In genomic region chr4:135354876-135355275, GRCh38 we compare ENCODE assay signal across 19 cellular contexts.
"Had no signal": no experiment of that assay in that cellular context is flagged by ENCODE, and none has a peak within 500 bp of the region (broad histone marks: within the 10 kb centered on the region; RNA-seq: fewer than 3 reads in every experiment).

No MANE protein-coding gene starts in this region.

- H3K9me3 ChIP-seq: gastrocnemius medialis, prostate gland, suprapubic skin, transverse colon had no signal

- FAIRE-seq: bronchial epithelial cell, TTC549 had no signal

- H3K36me3 ChIP-seq: gastrocnemius medialis, heart left ventricle, prostate gland, suprapubic skin, transverse colon had no signal

- H3K4me1 Mint-ChIP-seq: activated naive CD8-positive, alpha-beta T cell treated with anti-CD3 and anti-CD28 coated beads for 36 hours; memory B cell; stimulated activated naive CD8-positive, alpha-beta T cell treated with anti-CD3 and anti-CD28 coated beads, Interleukin-15, amount 100 ng/mL, for 72 hours had no signal

- H3K4me3 ChIP-seq: gastrocnemius medialis, heart left ventricle, prostate gland, suprapubic skin, transverse colon had no signal

- H3K9me3 Mint-ChIP-seq: activated naive CD8-positive, alpha-beta T cell treated with anti-CD3 and anti-CD28 coated beads for 36 hours; activated T-helper 1 cell treated with anti-CD3 and anti-CD28 coated beads, Interleukin-12 subunit alpha, Interleukin-12 subunit beta, Interleukin-2, Interleukin-4 antibody, amounts not matched to agents 30 ng/mL and 10 ng/mL and 1 ng/mL, durations not matched to agents 14 hours and 24 hours and 36 hours; T-helper 2 cell treated with Interferon-gamma antibody and Interleukin-4, amounts not matched to agents 5 μg/mL and 100 μg/mL, for 36 hours had no signal

- H3K36me3 Mint-ChIP-seq: activated naive CD8-positive, alpha-beta T cell treated with anti-CD3 and anti-CD28 coated beads for 36 hours; memory B cell had no signal

- H3K27me3 Mint-ChIP-seq: activated naive CD8-positive, alpha-beta T cell treated with anti-CD3 and anti-CD28 coated beads for 36 hours; memory B cell; stimulated activated naive CD8-positive, alpha-beta T cell treated with anti-CD3 and anti-CD28 coated beads, Interleukin-15, amount 100 ng/mL, for 72 hours had no signal

- H3K4me3 Mint-ChIP-seq: activated naive CD8-positive, alpha-beta T cell treated with anti-CD3 and anti-CD28 coated beads for 36 hours; activated T-helper 1 cell treated with anti-CD3 and anti-CD28 coated beads, Interleukin-12 subunit alpha, Interleukin-12 subunit beta, Interleukin-2, Interleukin-4 antibody, amounts not matched to agents 30 ng/mL and 10 ng/mL and 1 ng/mL, durations not matched to agents 14 hours and 24 hours and 36 hours; memory B cell; stimulated activated naive CD8-positive, alpha-beta T cell treated with anti-CD3 and anti-CD28 coated beads, Interleukin-15, amount 100 ng/mL, for 72 hours; T-helper 2 cell treated with Interferon-gamma antibody and Interleukin-4, amounts not matched to agents 5 μg/mL and 100 μg/mL, for 36 hours had no signal

- H3K27me3 ChIP-seq: gastrocnemius medialis, heart left ventricle, suprapubic skin, transverse colon had no signal

- ATAC-seq: gastrocnemius medialis; heart left ventricle; left ventricle myocardium superior; right cardiac atrium; stimulated activated naive CD8-positive, alpha-beta T cell treated with anti-CD3 and anti-CD28 coated beads, Interleukin-15, amount 100 ng/mL, for 72 hours had no signal

- H3K27ac ChIP-seq: gastrocnemius medialis, heart left ventricle, prostate gland, suprapubic skin, transverse colon had no signal

- H3K4me1 ChIP-seq: gastrocnemius medialis, heart left ventricle, prostate gland, suprapubic skin, transverse colon had no signal

- H3K27ac Mint-ChIP-seq: activated naive CD8-positive, alpha-beta T cell treated with anti-CD3 and anti-CD28 coated beads for 36 hours; activated T-helper 1 cell treated with anti-CD3 and anti-CD28 coated beads, Interleukin-12 subunit alpha, Interleukin-12 subunit beta, Interleukin-2, Interleukin-4 antibody, amounts not matched to agents 30 ng/mL and 10 ng/mL and 1 ng/mL, durations not matched to agents 14 hours and 24 hours and 36 hours; memory B cell; stimulated activated naive CD8-positive, alpha-beta T cell treated with anti-CD3 and anti-CD28 coated beads, Interleukin-15, amount 100 ng/mL, for 72 hours; T-helper 2 cell treated with Interferon-gamma antibody and Interleukin-4, amounts not matched to agents 5 μg/mL and 100 μg/mL, for 36 hours had no signal

- DNase-seq: activated CD4-positive, alpha-beta T cell treated with anti-CD3 and anti-CD28 coated beads, Interleukin-2, amount 50 U/mL, for 4 hours; activated naive CD8-positive, alpha-beta T cell treated with anti-CD3 and anti-CD28 coated beads for 36 hours; anterior cingulate cortex; gastrocnemius medialis; heart left ventricle; kidney glomerular epithelial cell; left ventricle myocardium superior; right cardiac atrium; small intestine; stimulated activated CD4-positive, alpha-beta T cell treated with anti-CD3 and anti-CD28 coated beads, Interleukin-4, amount 100 ng/mL, for 1 hour; stimulated activated naive CD8-positive, alpha-beta T cell treated with anti-CD3 and anti-CD28 coated beads, Interleukin-15, amount 100 ng/mL, for 72 hours; transverse colon had no signal
